ENCODE assay signal across 16 cellular contexts in the genomic region with DNA sequence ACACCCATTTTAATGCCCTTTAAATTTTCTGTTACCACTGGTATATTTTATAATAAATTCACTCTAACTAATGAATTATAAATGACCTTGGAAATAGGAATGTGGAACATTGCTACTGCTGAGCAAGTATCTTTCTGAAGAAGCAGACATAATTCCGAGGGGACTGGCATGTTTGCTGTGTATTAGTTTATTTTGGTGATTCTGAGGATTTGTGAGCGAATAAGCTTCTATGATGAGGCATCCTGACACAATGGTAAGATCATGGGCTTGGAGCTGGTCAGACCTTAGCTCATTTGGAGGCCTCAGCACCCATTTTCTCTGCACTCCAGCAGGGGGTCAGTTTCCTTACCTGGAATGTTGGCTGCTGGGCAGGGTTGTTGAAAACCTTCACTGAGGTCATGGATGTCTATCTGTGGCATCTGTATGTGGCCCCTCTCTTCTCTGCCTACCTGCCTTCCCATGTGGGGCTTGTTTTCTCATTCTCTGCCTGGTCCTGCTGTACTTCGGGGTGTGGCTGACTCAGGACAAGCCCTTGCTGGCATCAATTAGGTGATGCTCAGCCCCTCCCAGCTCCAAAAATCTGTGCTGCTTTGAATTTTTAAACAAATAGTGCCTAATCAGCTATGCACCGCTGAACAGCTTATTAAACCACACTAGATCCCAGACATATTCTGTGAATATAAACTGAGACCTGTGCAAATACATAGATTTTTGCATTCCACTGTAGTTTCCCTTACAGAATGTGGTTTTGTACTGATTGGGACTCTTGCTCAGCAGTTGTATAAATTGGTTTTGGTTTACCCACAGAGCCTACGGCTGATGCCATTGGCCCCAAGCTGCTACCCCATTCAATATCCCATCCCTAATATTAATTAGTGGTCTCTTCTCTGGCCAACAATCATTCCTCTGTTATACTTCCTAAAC. TPM values are rescaled to one million over a fixed set of nuclear protein-coding genes. Genes with fewer than 3 reads are reported as not detected.
DNase-seq lines count a peak whose midpoint lies in the region; ATAC-seq and TF ChIP-seq lines count a peak whose summit lies in the region.
"Had no signal": no experiment of that assay in that cellular context is flagged by ENCODE, and none has a peak within 500 bp of the region (broad histone marks: within the 10 kb centered on the region; RNA-seq: fewer than 3 reads in every experiment).

No MANE protein-coding gene starts in this region.

- peak overlapping the region; percentile 33 for H3K4me3 ChIP-seq in DOHH2 (ENCODE audit: low read length)
- H3K4me3 ChIP-seq in GM23248, result no peak overlapping the region
- H3K4me3 ChIP-seq in SU-DHL-6 (ENCODE audit: insufficient read depth, low read length, poor library complexity, severe bottlenecking), result no peak overlapping the region
- H3K4me3 ChIP-seq: skin epidermis had no signal

- H3K36me3 ChIP-seq in DOHH2 (ENCODE audit: control insufficient read depth, low read length) (peaks cover 63% of the 10 kb centered on the region), GM23248 (ENCODE audit: low read depth) (peaks cover 8% of the 10 kb centered on the region; the same call in 1 of the 2 replicates), SU-DHL-6 (ENCODE audit: low read length) (peaks cover 24% of the 10 kb centered on the region; the same call in 1 of the 2 replicates)

- DNase-seq in GM23248, result peak; percentile 37
- DNase-seq in naive B cell, result no peak
- DNase-seq in AG20443 (ENCODE audit: low spot score), result no peak
- no peak for DNase-seq in NCI-H82 treated with DMSO at 0.1 percent for 48 hours (lab: John Stamatoyannopoulos, UW; ENCODE audit: unreplicated experiment)
- DNase-seq: activated CD4-positive, alpha-beta T cell treated with anti-CD3 and anti-CD28 coated beads, Interleukin-2, amount 50 U/mL, for 4 hours; activated naive CD8-positive, alpha-beta T cell treated with anti-CD3 and anti-CD28 coated beads, Interleukin-2, amount 50 U/mL, for 24 hours; activated T-cell treated with anti-CD3 and anti-CD28 coated beads, Interleukin-2, amount 50 U/mL, for 48 hours; cerebellar nuclear complex; T1000 had no signal

- H3K4me1 ChIP-seq in DOHH2 (ENCODE audit: control insufficient read depth, low read length), result peaks cover 100% of the 10 kb centered on the region
- H3K4me1 ChIP-seq in GM23248 (ENCODE audit: insufficient read depth), result peaks cover 18% of the 10 kb centered on the region

- in situ Hi-C loops in GM23248 (cut with MboI), result loop anchor here (10.0 kb wide), 1 partner anchor 247 kb away; no protein-coding TSS in a partner anchor

- H3K9me3 ChIP-seq in DOHH2 (ENCODE audit: control insufficient read depth, insufficient read depth, low read length), result no peaks in the 10 kb centered on the region
- H3K9me3 ChIP-seq in GM23248 (ENCODE audit: low read depth), result no peaks in the 10 kb centered on the region
- no peaks in the 10 kb centered on the region for H3K9me3 ChIP-seq in SU-DHL-6 (ENCODE audit: insufficient read depth, low read length)

- no peaks in the 10 kb centered on the region for H3K27me3 Mint-ChIP-seq in naive B cell
- H3K27me3 Mint-ChIP-seq: activated naive CD8-positive, alpha-beta T cell treated with anti-CD3 and anti-CD28 coated beads, Interleukin-2, amount 50 U/mL, for 24 hours; stimulated activated naive CD8-positive, alpha-beta T cell treated with anti-CD3 and anti-CD28 coated beads, Interleukin-15, Interleukin-2, amounts not matched to agents 100 ng/mL and 50 ng/mL, for 24 hours had no signal

- H3K4me3 Mint-ChIP-seq in naive B cell, result peak overlapping the region in 6 of 8 donors; percentile 12 to 78 (median 63)
- H3K4me3 Mint-ChIP-seq: activated naive CD8-positive, alpha-beta T cell treated with anti-CD3 and anti-CD28 coated beads, Interleukin-2, amount 50 U/mL, for 24 hours; CD14-positive monocyte; stimulated activated naive CD8-positive, alpha-beta T cell treated with anti-CD3 and anti-CD28 coated beads, Interleukin-15, Interleukin-2, amounts not matched to agents 100 ng/mL and 50 ng/mL, for 24 hours had no signal

- H3K36me3 Mint-ChIP-seq in naive B cell, result peaks cover 0 to 9% of the 10 kb centered on the region in 2 donors

- H3K4me1 Mint-ChIP-seq in naive B cell, result peaks cover 61 to 99% (median 92%) of the 10 kb centered on the region in 3 donors

- no peaks in the 10 kb centered on the region for H3K9me2 ChIP-seq in DOHH2 (replicated peaks; ENCODE audit: control insufficient read depth, low read length)
- H3K9me2 ChIP-seq in GM23248 (ENCODE audit: insufficient read depth), result no peaks in the 10 kb centered on the region
- H3K9me2 ChIP-seq in SU-DHL-6 (replicated peaks; ENCODE audit: insufficient read depth, low read length), result no peaks in the 10 kb centered on the region

- no peaks in the 10 kb centered on the region for H3K27me3 ChIP-seq in DOHH2 (ENCODE audit: control insufficient read depth, low read length)
- no peaks in the 10 kb centered on the region for H3K27me3 ChIP-seq in GM23248 (replicated peaks; ENCODE audit: insufficient read depth)
- H3K27me3 ChIP-seq in SU-DHL-6 (ENCODE audit: low read length), result no peaks in the 10 kb centered on the region

- H3K9ac ChIP-seq in GM23248 (no peak overlapping the region), SU-DHL-6 (ENCODE audit: low read length) (no peak overlapping the region)
- H3K9ac ChIP-seq: parathyroid adenoma had no signal

- H3F3A ChIP-seq in DOHH2 (ENCODE audit: control insufficient read depth, insufficient read depth) (0 out of 2 replicates have a peak, but pooled peaks cover 2% of the 10 kb centered on the region), GM23248 (ENCODE audit: insufficient read depth) (peaks cover 17% of the 10 kb centered on the region), SU-DHL-6 (ENCODE audit: insufficient read depth) (0 out of 2 replicates have a peak, but pooled peaks cover 4% of the 10 kb centered on the region)

- H2AFZ ChIP-seq in GM23248 (no peak overlapping the region), SU-DHL-6 (ENCODE audit: low read depth, low read length, severe bottlenecking) (no peak overlapping the region)
- H2AFZ ChIP-seq: parathyroid adenoma had no signal

- peak; percentile 17 to 28 for ATAC-seq in naive B cell (ENCODE audit: low read depth in 2 of 2)
- no peak for ATAC-seq in GM21619 (IDR thresholded peaks at IDR 0.05; ENCODE audit: unreplicated experiment)
- ATAC-seq: activated naive CD8-positive, alpha-beta T cell treated with anti-CD3 and anti-CD28 coated beads, Interleukin-2, amount 50 U/mL, for 24 hours had no signal

- WGBS in GM23248 (ENCODE audit: low coverage in 1 of 2, low lambda C conversion rate in 2 of 2, missing lambda C conversion rate in 2 of 2), 2 experiments, result 57 to 60% methylated on average over 5 of the region's 5 CpGs

- H3K27ac ChIP-seq in DOHH2 (ENCODE audit: low read depth, low read length) (no peak overlapping the region), GM23248 (no peak overlapping the region), SU-DHL-6 (ENCODE audit: low read depth, low read length) (no peak overlapping the region)
- H3K27ac ChIP-seq: parathyroid adenoma, skin epidermis had no signal

- TF ChIP-seq CTCF in DOHH2 (IDR thresholded peaks at IDR 0.05; ENCODE audit: low read depth, low read length, poor library complexity, severe bottlenecking) (no peak), SU-DHL-6 (IDR thresholded peaks at IDR 0.05; ENCODE audit: insufficient read depth, low read length, poor library complexity, severe bottlenecking) (no peak)

- H3K27ac Mint-ChIP-seq in naive B cell, result peak overlapping the region in 3 of 6 donors; percentile 72 to 85 (median 82)
- H3K27ac Mint-ChIP-seq: activated naive CD8-positive, alpha-beta T cell treated with anti-CD3 and anti-CD28 coated beads, Interleukin-2, amount 50 U/mL, for 24 hours; CD14-positive monocyte; stimulated activated naive CD8-positive, alpha-beta T cell treated with anti-CD3 and anti-CD28 coated beads, Interleukin-15, Interleukin-2, amounts not matched to agents 100 ng/mL and 50 ng/mL, for 24 hours had no signal

- H3K4me2 ChIP-seq in DOHH2 (ENCODE audit: low read length), result peak overlapping the region; percentile 57
- no peak overlapping the region for H3K4me2 ChIP-seq in GM23248 (ENCODE audit: unreplicated experiment)
- peak overlapping the region; percentile 9 for H3K4me2 ChIP-seq in SU-DHL-6 (ENCODE audit: low read depth, low read length, poor library complexity, severe bottlenecking)

- H3K79me2 ChIP-seq in DOHH2 (ENCODE audit: control insufficient read depth, low read length) (peaks cover 100% of the 10 kb centered on the region), GM23248 (ENCODE audit: insufficient read depth) (peaks cover 100% of the 10 kb centered on the region), SU-DHL-6 (ENCODE audit: insufficient read depth, low read length) (peaks cover 100% of the 10 kb centered on the region)

- H3K9me3 Mint-ChIP-seq in naive B cell, result no peaks in the 10 kb centered on the region
- H3K9me3 Mint-ChIP-seq: activated naive CD8-positive, alpha-beta T cell treated with anti-CD3 and anti-CD28 coated beads, Interleukin-2, amount 50 U/mL, for 24 hours; CD14-positive monocyte; stimulated activated naive CD8-positive, alpha-beta T cell treated with anti-CD3 and anti-CD28 coated beads, Interleukin-15, Interleukin-2, amounts not matched to agents 100 ng/mL and 50 ng/mL, for 24 hours had no signal

- peaks cover 61% of the 10 kb centered on the region for H4K20me1 ChIP-seq in DOHH2 (ENCODE audit: control insufficient read depth, insufficient read depth, low read depth, low read length)
- H4K20me1 ChIP-seq in GM23248 (ENCODE audit: insufficient read depth), result peaks cover 17% of the 10 kb centered on the region; the same call in 1 of the 2 replicates
- peaks cover 70% of the 10 kb centered on the region for H4K20me1 ChIP-seq in SU-DHL-6 (ENCODE audit: low read depth, low read length)

RNA-seq across cellular contexts. Expression of a gene that starts 10.7 kb away (rescaled TPM):
- total RNA-seq in GM23248 (2014; rRNA removed; shearing (Covaris generic)), result 19.3 and 25.5 TPM in 2 replicates
- 19.3 and 21.2 TPM in 2 replicates for polyA plus RNA-seq in GM23248 (2016; fragmentation: Nextera tagmentation; extraction: Ambion mirVana)
- 10 to 100 TPM; 16.6 to 44.1 (median 27.5) TPM for polyA plus RNA-seq in naive B cell (ENCODE audit: low read depth in 6 of 6)
